ENCODE assay signal across 8 cellular contexts in genomic region chr1:146297781-146298574, GRCh38.
DNase-seq lines count a peak whose midpoint lies in the region; ATAC-seq, FAIRE-seq and TF ChIP-seq lines count a peak whose summit lies in the region.
"Not testable (repeated sequence)": the region's sequence is repeated elsewhere in the genome, so short reads cannot be mapped to it uniquely, and the experiment has no call there.

No MANE protein-coding gene starts in this region.

- not testable (repeated sequence) for TF ChIP-seq CTCF in PC-3 (conservative IDR thresholded peaks at IDR 0.05; ENCODE audit: low read depth, low read length); K562 (IDR thresholded peaks at IDR 0.05 in 2 of 3, conservative IDR thresholded peaks at IDR 0.05 in 1 of 3; ENCODE audit: insufficient read depth in 2 of 3, low read depth in 1 of 3, low read length in 3 of 3); lung (IDR thresholded peaks at IDR 0.05; ENCODE audit: control extremely low read depth, extremely low read depth); upper lobe of right lung (IDR thresholded peaks at IDR 0.05)

- POLR2A ChIA-PET in PC-3 (lab: Charles Lee; ENCODE audit: unreplicated experiment); K562 (lab: Yijun Ruan, JAX): not testable (repeated sequence)

- no CpG with 5 or more reads among the region's 68 CpGs for WGBS in K562 (ENCODE audit: insufficient coverage, low coverage, missing lambda C conversion rate)
- no CpG with 5 or more reads among the region's 68 CpGs for WGBS in lung, 2 donors

- not testable (repeated sequence) for H3K27ac ChIP-seq in PC-3 (ENCODE audit: low read length); K562 (ENCODE audit: extremely low read depth, low read depth, low read length); lung (ENCODE audit: low read depth in 1 of 2, low read length in 1 of 2); upper lobe of right lung

- not testable (repeated sequence) for H3K9me2 ChIP-seq in PC-3 (replicated peaks; ENCODE audit: low read length)

- not testable (repeated sequence) for FAIRE-seq in K562 (lab: Jason Lieb, UNC)

- intact Hi-C loops in PC-3 (cut with micrococcal nuclease); K562 (cut with micrococcal nuclease); upper lobe of right lung (cut with DNase I): not testable (repeated sequence)

- not testable (repeated sequence) for TF ChIP-seq POLR2A in K562 (conservative IDR thresholded peaks at IDR 0.05)

- not testable (repeated sequence) for H3K36me3 ChIP-seq in PC-3 (ENCODE audit: low read depth, low read length); K562 (ENCODE audit: control insufficient read depth, insufficient read depth, low read length); lung (ENCODE audit: control insufficient read depth in 2 of 2, insufficient read depth in 2 of 2, low read length in 2 of 2); upper lobe of right lung

- H2AFZ ChIP-seq in PC-3 (ENCODE audit: low read length); K562 (ENCODE audit: low read depth, low read length): not testable (repeated sequence)

- not testable (repeated sequence) for TF ChIP-seq RAD21 in K562 (CRISPR knock-in tag; conservative IDR thresholded peaks at IDR 0.05 in 1 of 2, IDR thresholded peaks at IDR 0.05 in 1 of 2)

- not testable (repeated sequence) for DNase-seq in PC-3; K562 (ENCODE audit: extremely low read depth in 1 of 4, low spot score in 3 of 4); lung (ENCODE audit: low spot score); upper lobe of right lung

- H3F3A ChIP-seq in PC-3 (ENCODE audit: low read length, unreplicated experiment) = not testable (repeated sequence)

- not testable (repeated sequence) for H3K4me1 ChIP-seq in PC-3 (ENCODE audit: insufficient read depth, low read length); K562 (replicated peaks in 1 of 2; ENCODE audit: control insufficient read depth in 2 of 2, insufficient read depth in 2 of 2, low read length in 2 of 2); lung (ENCODE audit: control insufficient read depth in 2 of 2, insufficient read depth in 2 of 2, low read length in 2 of 2); upper lobe of right lung

- not testable (repeated sequence) for H3K79me2 ChIP-seq in PC-3 (ENCODE audit: low read length); K562 (ENCODE audit: control insufficient read depth, insufficient read depth, low read length)

- not testable (repeated sequence) for H3K9me3 ChIP-seq in PC-3 (ENCODE audit: low read length); K562 (replicated peaks; ENCODE audit: control insufficient read depth, insufficient read depth, low read depth, low read length); lung (ENCODE audit: control insufficient read depth in 2 of 2, insufficient read depth in 1 of 2, low read length in 1 of 2); upper lobe of right lung

- H3K9me1 ChIP-seq in K562 (ENCODE audit: control insufficient read depth, insufficient read depth, low read length) = not testable (repeated sequence)

- CTCF ChIA-PET in PC-3 (lab: Charles Lee); K562 (lab: Yijun Ruan, JAX; ENCODE audit: low intra/inter-chr PET ratio): not testable (repeated sequence)

- not testable (repeated sequence) for H4K20me1 ChIP-seq in PC-3 (ENCODE audit: low read length); K562 (replicated peaks; ENCODE audit: control insufficient read depth, insufficient read depth, low read length)

- ATAC-seq in GM18868 (IDR thresholded peaks at IDR 0.05; ENCODE audit: unreplicated experiment) (peak; percentile 28), GM21360 (IDR thresholded peaks at IDR 0.05; ENCODE audit: unreplicated experiment) (peak; percentile 32), HG02610 (IDR thresholded peaks at IDR 0.05; ENCODE audit: unreplicated experiment) (peak; percentile 44), HG03103 (IDR thresholded peaks at IDR 0.05; ENCODE audit: low read depth, unreplicated experiment) (peak; percentile 25), PC-3 (peak; percentile 61), K562 (peak; percentile 80), lung (ENCODE audit: insufficient read depth, low FRiP score) (peak; percentile 81), upper lobe of right lung (peak; percentile 84)

- not testable (repeated sequence) for H3K9ac ChIP-seq in PC-3 (ENCODE audit: low read length); K562 (ENCODE audit: insufficient read depth in 1 of 2, low read depth in 2 of 2, low read length in 2 of 2)

- not testable (repeated sequence) for BruUV-seq in PC-3 (replicated peaks; lab: Mats Ljungman, UMichigan); K562 (replicated peaks; lab: Mats Ljungman, UMichigan)

- TF ChIP-seq EP300 in K562 (IDR thresholded peaks at IDR 0.05; ENCODE audit: low read length) = not testable (repeated sequence)

- H3K4me2 ChIP-seq in PC-3 (ENCODE audit: low read length); K562 (ENCODE audit: insufficient read depth, low read length): not testable (repeated sequence)

- in situ Hi-C loops in K562 (cut with MboI) = not testable (repeated sequence)

- H3K4me3 ChIP-seq in PC-3 (ENCODE audit: low read length); K562; lung; upper lobe of right lung: not testable (repeated sequence)

- H3K27me3 ChIP-seq in PC-3 (ENCODE audit: low read length); K562 (ENCODE audit: control insufficient read depth in 2 of 2, insufficient read depth in 2 of 2, low read length in 2 of 2); lung (ENCODE audit: control insufficient read depth, insufficient read depth); upper lobe of right lung: not testable (repeated sequence)

Comparison
In these comparisons a context has a peak if more than half of its experiments do, and no peak if none do; other contexts are left out.
1. ATAC-seq: peak in every context shown above with its lines; median percentile 84 in upper lobe of right lung; 81 in lung; 80 in K562; 61 in PC-3; 44 in HG02610; 32 in GM21360; 28 in GM18868; 25 in HG03103.